7 cellular contexts compared by ENCODE assay signal in genomic region chr1:36385410-36386261, GRCh38. TPM values are rescaled to one million over a fixed set of nuclear protein-coding genes. Genes with fewer than 3 reads are reported as not detected.
DNase-seq lines count a peak whose midpoint lies in the region; ATAC-seq, FAIRE-seq and TF ChIP-seq lines count a peak whose summit lies in the region.

STK40 (minus strand) TSS chr1:36385924; CDS start chr1:36361332, 24,592 bp downstream.

- DNase-seq in NCI-H2107 (lab: John Stamatoyannopoulos, UW) (peak; percentile 97), body of pancreas (peak; percentile 98 to 99 (median 99)), iPS DF 19.7 (ENCODE audit: low read depth, low spot score) (peak; percentile 96), sciatic nerve (ENCODE audit: low spot score) (peak; percentile 98)

- H3K36me3 ChIP-seq in body of pancreas (replicated peaks in 1 of 2; ENCODE audit: insufficient read depth in 1 of 2, low read depth in 2 of 2), result no peaks in the 10 kb centered on the region

- no peaks in the 10 kb centered on the region for H3K27me3 ChIP-seq in body of pancreas

- peak; percentile 82 for FAIRE-seq in TTC549 (lab: Jason Lieb, UNC)

- H3K4me1 ChIP-seq in body of pancreas, result peaks cover 53% of the 10 kb centered on the region

- intact Hi-C loops in body of pancreas (cut with DNase I) (no loop called here), sciatic nerve (cut with DNase I) (no loop called here)

- no peak for TF ChIP-seq CTCF in body of pancreas (IDR thresholded peaks at IDR 0.05)

- ATAC-seq in GM18511 (IDR thresholded peaks at IDR 0.05; ENCODE audit: unreplicated experiment), result peak; percentile 85
- ATAC-seq in HG03060 (IDR thresholded peaks at IDR 0.05; ENCODE audit: low read depth, unreplicated experiment), result peak; percentile 77
- ATAC-seq in body of pancreas, result peak; percentile 85
- ATAC-seq in sciatic nerve, result peak; percentile 95

- peak in 2 of 3 donors; percentile 56 to 92 for TF ChIP-seq POLR2A in body of pancreas (IDR thresholded peaks at IDR 0.05)

- WGBS in body of pancreas, 2 donors, result 0 to 1% methylated on average over 15 to 41 of the region's 82 CpGs

- H3K27ac ChIP-seq in body of pancreas, result peak within 1 kb of the TSS; percentile 99 to 100 (median 99)

- no peaks in the 10 kb centered on the region for H3K9me3 ChIP-seq in body of pancreas

- peak within 1 kb of the TSS; percentile 71 to 97 for H3K4me3 ChIP-seq in body of pancreas

RNA-seq across cellular contexts. Expression of gene STK40, which starts in this region (rescaled TPM):
- total RNA-seq in body of pancreas (10 to 100 TPM; 25.2 to 30.3 TPM), sciatic nerve (47.2 TPM)

Comparison
In these comparisons a context has a peak if more than half of its experiments do, and no peak if none do; other contexts are left out.
1. Peak in every context shown above with its lines: DNase-seq, ATAC-seq, H3K4me3 ChIP-seq and H3K27ac ChIP-seq.